ENCODE assay signal across 14 cellular contexts in genomic region chr11:3799143-3799542, GRCh38. TPM values are rescaled to one million over a fixed set of nuclear protein-coding genes. Genes with fewer than 3 reads are reported as not detected.
A peak's percentile ranks its signal among the peaks of the same experiment; 100 is the strongest.
DNase-seq lines count a peak whose midpoint lies in the region; ATAC-seq and TF ChIP-seq lines count a peak whose summit lies in the region.
"Had no signal": no experiment of that assay in that cellular context is flagged by ENCODE, and none has a peak within 500 bp of the region (broad histone marks: within the 10 kb centered on the region; RNA-seq: fewer than 3 reads in every experiment).

No MANE protein-coding gene starts in this region.

- no peak overlapping the region for H3K9ac ChIP-seq in OCI-LY1 (ENCODE audit: low read length)

- H3K79me2 ChIP-seq in OCI-LY1 (ENCODE audit: insufficient read depth, low read length): peaks cover 30% of the 10 kb centered on the region

- H4K20me1 ChIP-seq in OCI-LY1 (ENCODE audit: insufficient read depth, low read length): 0 out of 2 replicates have a peak, but pooled peaks cover 3% of the 10 kb centered on the region

- TF ChIP-seq CTCF in OCI-LY1 (IDR thresholded peaks at IDR 0.05; ENCODE audit: low read length): no peak
- no peak for TF ChIP-seq CTCF in chondrocyte (IDR thresholded peaks at IDR 0.05)
- TF ChIP-seq CTCF in foreskin fibroblast (IDR thresholded peaks at IDR 0.05; ENCODE audit: low read depth, low read length): no peak

- H3K9me3 Mint-ChIP-seq in activated CD4-positive, alpha-beta T cell treated with anti-CD3 and anti-CD28 coated beads, Interleukin-2, amount 10 ng/mL, durations not matched to agents 24 days and 14 days: no peaks in the 10 kb centered on the region
- H3K9me3 Mint-ChIP-seq in chondrocyte (ENCODE audit: low read depth): no peaks in the 10 kb centered on the region

- peak overlapping the region; percentile 99 for H3K4me3 Mint-ChIP-seq in activated CD4-positive, alpha-beta T cell treated with anti-CD3 and anti-CD28 coated beads, Interleukin-2, amount 10 ng/mL, durations not matched to agents 24 days and 14 days
- no peak overlapping the region for H3K4me3 Mint-ChIP-seq in chondrocyte (ENCODE audit: unreplicated experiment)

- H3K9me2 ChIP-seq in OCI-LY1 (ENCODE audit: low read depth, low read length): no peaks in the 10 kb centered on the region

- no peak overlapping the region for H3K27ac Mint-ChIP-seq in activated CD4-positive, alpha-beta T cell treated with anti-CD3 and anti-CD28 coated beads, Interleukin-2, amount 10 ng/mL, durations not matched to agents 24 days and 14 days
- H3K27ac Mint-ChIP-seq in chondrocyte (ENCODE audit: unreplicated experiment): peak overlapping the region; percentile 41

- H3K36me3 ChIP-seq in OCI-LY1 (ENCODE audit: insufficient read depth, low read length): peaks cover 20% of the 10 kb centered on the region

- no peak for ATAC-seq in sciatic nerve
- ATAC-seq: left ventricle myocardium superior had no signal

- DNase-seq in activated CD4-positive, alpha-beta T cell treated with anti-CD3 and anti-CD28 coated beads, Interleukin-2, amount 10 ng/mL, durations not matched to agents 24 days and 14 days: no peak
- no peak for DNase-seq in activated CD4-positive, alpha-beta T cell treated with anti-CD3 and anti-CD28 coated beads for 48 hours
- DNase-seq in chondrocyte (ENCODE audit: low spot score) (no peak), sciatic nerve (ENCODE audit: low spot score) (peak; percentile 42), foreskin fibroblast (no peak), NCI-H2081 (lab: John Stamatoyannopoulos, UW) (no peak), NCI-H1930 (lab: John Stamatoyannopoulos, UW) (no peak)
- DNase-seq: ACHN, cerebellar nuclear complex, hypothalamus, NCI-H2081 treated with DMSO at 0.1 percent for 48 hours, WERI-Rb-1 had no signal

- H3K4me1 ChIP-seq in OCI-LY1 (ENCODE audit: insufficient read depth, low read length, severe bottlenecking): peaks cover 28% of the 10 kb centered on the region

- intact Hi-C loops in activated CD4-positive, alpha-beta T cell treated with anti-CD3 and anti-CD28 coated beads, Interleukin-2, amount 10 ng/mL, durations not matched to agents 24 days and 14 days (cut with micrococcal nuclease): loop anchor here (5.0 kb wide), 1 partner anchor 1397 kb away; the partner anchor contains the start of gene TSSC4
- intact Hi-C loops in sciatic nerve (cut with DNase I): no loop called here

- H2AFZ ChIP-seq in OCI-LY1 (ENCODE audit: low read length): no peak overlapping the region

- peak overlapping the region; percentile 25 for H3K27ac ChIP-seq in OCI-LY1 (ENCODE audit: low read depth, low read length, poor library complexity, severe bottlenecking)
- H3K27ac ChIP-seq: WERI-Rb-1 had no signal

- no peaks in the 10 kb centered on the region for H3K27me3 Mint-ChIP-seq in activated CD4-positive, alpha-beta T cell treated with anti-CD3 and anti-CD28 coated beads, Interleukin-2, amount 10 ng/mL, durations not matched to agents 24 days and 14 days
- no peaks in the 10 kb centered on the region for H3K27me3 Mint-ChIP-seq in chondrocyte (ENCODE audit: low read depth)

- no peaks in the 10 kb centered on the region for H3K27me3 ChIP-seq in OCI-LY1 (ENCODE audit: insufficient read depth, low read length)

- no peaks in the 10 kb centered on the region for H3K9me3 ChIP-seq in OCI-LY1 (ENCODE audit: low read length)

- peak overlapping the region; percentile 89; the same call in 1 of the 2 replicates for H3K4me2 ChIP-seq in OCI-LY1 (ENCODE audit: low read length)

- H3K4me3 ChIP-seq in OCI-LY1 (ENCODE audit: low read depth, low read length, poor library complexity, severe bottlenecking) (no peak overlapping the region), foreskin fibroblast (ENCODE audit: low read depth in 1 of 2, low read length in 2 of 2) (no peak overlapping the region)

- H3F3A ChIP-seq in OCI-LY1 (ENCODE audit: insufficient read depth, low read length): no peaks in the 10 kb centered on the region

- H3K4me1 Mint-ChIP-seq in activated CD4-positive, alpha-beta T cell treated with anti-CD3 and anti-CD28 coated beads, Interleukin-2, amount 10 ng/mL, durations not matched to agents 24 days and 14 days: peaks cover 33% of the 10 kb centered on the region
- peaks cover 38% of the 10 kb centered on the region for H3K4me1 Mint-ChIP-seq in chondrocyte (ENCODE audit: low read depth)

- H3K36me3 Mint-ChIP-seq in activated CD4-positive, alpha-beta T cell treated with anti-CD3 and anti-CD28 coated beads, Interleukin-2, amount 10 ng/mL, durations not matched to agents 24 days and 14 days (ENCODE audit: low read depth): peaks cover 31% of the 10 kb centered on the region
- H3K36me3 Mint-ChIP-seq in chondrocyte (ENCODE audit: low read depth): no peaks in the 10 kb centered on the region

RNA-seq across cellular contexts. Expression of gene NUP98, which starts 1.8 kb away (rescaled TPM):
- total RNA-seq in activated CD4-positive, alpha-beta T cell treated with anti-CD3 and anti-CD28 coated beads, Interleukin-2, amount 10 ng/mL, durations not matched to agents 24 days and 14 days: 122 and 129 TPM in 2 replicates
- total RNA-seq in chondrocyte (47.8 to 61.6 TPM (median 52.7 TPM) in 3 replicates), sciatic nerve (93.1 TPM)

RNA-seq across cellular contexts. Expression of gene PGAP2, which starts 9.2 kb away (rescaled TPM):
- total RNA-seq in activated CD4-positive, alpha-beta T cell treated with anti-CD3 and anti-CD28 coated beads, Interleukin-2, amount 10 ng/mL, durations not matched to agents 24 days and 14 days: 30.0 and 32.5 TPM in 2 replicates
- 12.7 to 15.8 TPM (median 14.4 TPM) in 3 replicates for total RNA-seq in chondrocyte
- total RNA-seq in sciatic nerve: 15.8 TPM

RNA-seq across cellular contexts. Expression of gene RHOG, which starts 41.6 kb away (rescaled TPM):
- total RNA-seq in activated CD4-positive, alpha-beta T cell treated with anti-CD3 and anti-CD28 coated beads, Interleukin-2, amount 10 ng/mL, durations not matched to agents 24 days and 14 days: 174 and 176 TPM in 2 replicates
- total RNA-seq in chondrocyte: 36.8 to 44.8 TPM (median 38.9 TPM) in 3 replicates
- total RNA-seq in sciatic nerve: 50.6 TPM

RNA-seq across cellular contexts. Expression of gene STIM1, which starts 56.3 kb away (rescaled TPM):
- total RNA-seq in activated CD4-positive, alpha-beta T cell treated with anti-CD3 and anti-CD28 coated beads, Interleukin-2, amount 10 ng/mL, durations not matched to agents 24 days and 14 days: 60.6 and 63.4 TPM in 2 replicates
- total RNA-seq in chondrocyte: 38.5 to 50.7 TPM (median 46.7 TPM) in 3 replicates
- total RNA-seq in sciatic nerve: 49.6 TPM
